In genomic region chr19:36973844-36974195, GRCh38 we compare ENCODE assay signal across 9 cellular contexts. TPM values are rescaled to one million over a fixed set of nuclear protein-coding genes. Genes with fewer than 3 reads are reported as not detected.
DNase-seq lines count a peak whose midpoint lies in the region; ATAC-seq, FAIRE-seq and TF ChIP-seq lines count a peak whose summit lies in the region.
"Had no signal": no experiment of that assay in that cellular context is flagged by ENCODE, and none has a peak within 500 bp of the region (broad histone marks: within the 10 kb centered on the region; RNA-seq: fewer than 3 reads in every experiment).

No MANE protein-coding gene starts in this region.

- no peaks in the 10 kb centered on the region for H4K20me1 ChIP-seq in BLaER1 treated with 17β-estradiol and CSF1 and Interleukin-3, amounts not matched to agents 10 nM and 100 nM
- no peaks in the 10 kb centered on the region for H4K20me1 ChIP-seq in Loucy (ENCODE audit: insufficient read depth, low read length, poor library complexity, severe bottlenecking)

- H3K4me2 ChIP-seq in BLaER1 treated with 17β-estradiol and CSF1 and Interleukin-3, amounts not matched to agents 10 nM and 100 nM, result peak overlapping the region; percentile 57 to 82 (median 70)
- peak overlapping the region; percentile 72 for H3K4me2 ChIP-seq in Loucy (ENCODE audit: low read depth, low read length, poor library complexity, severe bottlenecking)

- H3K4me1 Mint-ChIP-seq in endothelial cell (ENCODE audit: unreplicated experiment), result peaks cover 6% of the 10 kb centered on the region
- H3K4me1 Mint-ChIP-seq in Caco-2 (ENCODE audit: low read depth, unreplicated experiment), result no peaks in the 10 kb centered on the region

- intact Hi-C loops in pancreas (cut with DNase I) (no loop called here), Caco-2 (cut with micrococcal nuclease; ENCODE audit: unreplicated experiment) (no loop called here)

- H3K27me3 Mint-ChIP-seq in endothelial cell (ENCODE audit: unreplicated experiment) (peaks cover 8% of the 10 kb centered on the region), Caco-2 (ENCODE audit: insufficient read depth, unreplicated experiment) (no peaks in the 10 kb centered on the region)

- H3K9me2 ChIP-seq in Loucy (replicated peaks; ENCODE audit: low read depth, low read length), result no peaks in the 10 kb centered on the region

- H3K79me2 ChIP-seq in Loucy (ENCODE audit: insufficient read depth, low read length), result no peaks in the 10 kb centered on the region

- peaks cover 0 to 13% (median 0%) of the 10 kb centered on the region in 10 experiments; a peak in 7 of 20 replicates for H3K4me1 ChIP-seq in BLaER1 treated with 17β-estradiol and CSF1 and Interleukin-3, amounts not matched to agents 10 nM and 100 nM
- H3K4me1 ChIP-seq in Loucy (ENCODE audit: insufficient read depth, low read length, poor library complexity, severe bottlenecking) (no peaks in the 10 kb centered on the region), pancreas (peaks cover 0 to 6% (median 0%) of the 10 kb centered on the region in 3 donors), Caco-2 (no peaks in the 10 kb centered on the region)

- BruUV-seq in Caco-2 (replicated peaks; lab: Mats Ljungman, UMichigan), result no TSS peak

- TF ChIP-seq CTCF in Loucy (conservative IDR thresholded peaks at IDR 0.05; ENCODE audit: low read length), result no peak
- TF ChIP-seq CTCF in endothelial cell (IDR thresholded peaks at IDR 0.05; ENCODE audit: unreplicated experiment), result no peak
- no peak for TF ChIP-seq CTCF in pancreas (IDR thresholded peaks at IDR 0.05)
- TF ChIP-seq CTCF in Caco-2 (IDR thresholded peaks at IDR 0.05; ENCODE audit: insufficient read depth in 1 of 2, low read depth in 1 of 2, low read length in 1 of 2, severe bottlenecking in 1 of 2, unreplicated experiment in 1 of 2), result no peak

- H3K27ac Mint-ChIP-seq in endothelial cell (ENCODE audit: unreplicated experiment), result peak overlapping the region; percentile 61
- no peak overlapping the region for H3K27ac Mint-ChIP-seq in Caco-2 (ENCODE audit: unreplicated experiment)

- POLR2A ChIA-PET in Caco-2 (lab: Charles Lee), result no interaction called here

- H3K9me3 Mint-ChIP-seq in endothelial cell (ENCODE audit: unreplicated experiment) (peaks cover 11% of the 10 kb centered on the region), Caco-2 (ENCODE audit: unreplicated experiment) (peaks cover 26% of the 10 kb centered on the region)

- no peak for FAIRE-seq in pancreas (lab: Jason Lieb, UNC)

- peak overlapping the region in 10 of 11 experiments; percentile 35 to 72 (median 65); a peak in 14 of 22 replicates for H3K9ac ChIP-seq in BLaER1 treated with 17β-estradiol and CSF1 and Interleukin-3, amounts not matched to agents 10 nM and 100 nM
- H3K9ac ChIP-seq in Loucy (ENCODE audit: low read depth, low read length, poor library complexity, severe bottlenecking), result peak overlapping the region; percentile 59

- H3K4me3 Mint-ChIP-seq in endothelial cell (ENCODE audit: unreplicated experiment), result peak overlapping the region; percentile 95
- H3K4me3 Mint-ChIP-seq in Caco-2 (ENCODE audit: unreplicated experiment), result no peak overlapping the region

- peaks cover 35% of the 10 kb centered on the region for H3K36me3 Mint-ChIP-seq in endothelial cell (ENCODE audit: low read depth, unreplicated experiment)
- no peaks in the 10 kb centered on the region for H3K36me3 Mint-ChIP-seq in Caco-2 (ENCODE audit: insufficient read depth, unreplicated experiment)

- H3K4me3 ChIP-seq in BLaER1 treated with 17β-estradiol and CSF1 and Interleukin-3, amounts not matched to agents 10 nM and 100 nM, result peak overlapping the region; percentile 48 to 74 (median 64)
- peak overlapping the region; percentile 79 for H3K4me3 ChIP-seq in Loucy (ENCODE audit: low read length, poor library complexity, severe bottlenecking)
- peak overlapping the region; percentile 42 to 81 (median 64) for H3K4me3 ChIP-seq in pancreas
- no peak overlapping the region for H3K4me3 ChIP-seq in Caco-2 (ENCODE audit: low read depth, low read length)
- H3K4me3 ChIP-seq: SK-N-MC had no signal

- peak overlapping the region; percentile 99 for H2AFZ ChIP-seq in Loucy (ENCODE audit: low read length)

- H3K9me3 ChIP-seq in BLaER1 treated with 17β-estradiol and CSF1 and Interleukin-3, amounts not matched to agents 10 nM and 100 nM (replicated peaks in 1 of 11), result peaks cover 16 to 76% (median 34%) of the 10 kb centered on the region in 11 experiments
- H3K9me3 ChIP-seq in Loucy (ENCODE audit: insufficient read depth, low read depth, low read length), result no peaks in the 10 kb centered on the region
- no peaks in the 10 kb centered on the region for H3K9me3 ChIP-seq in pancreas
- H3K9me3 ChIP-seq in Caco-2, result peaks cover 19% of the 10 kb centered on the region

- peaks cover 0 to 30% (median 0%) of the 10 kb centered on the region in 11 experiments; a peak in 5 of 22 replicates for H3K36me3 ChIP-seq in BLaER1 treated with 17β-estradiol and CSF1 and Interleukin-3, amounts not matched to agents 10 nM and 100 nM
- H3K36me3 ChIP-seq in Loucy (ENCODE audit: insufficient read depth, low read length) (no peaks in the 10 kb centered on the region), pancreas (no peaks in the 10 kb centered on the region), Caco-2 (ENCODE audit: control insufficient read depth, insufficient read depth, low read length) (no peaks in the 10 kb centered on the region)

- H3K27me3 ChIP-seq in BLaER1 treated with 17β-estradiol and CSF1 and Interleukin-3, amounts not matched to agents 10 nM and 100 nM, result no peaks in the 10 kb centered on the region
- H3K27me3 ChIP-seq in Loucy (ENCODE audit: insufficient read depth, low read length, poor library complexity, severe bottlenecking) (no peaks in the 10 kb centered on the region), pancreas (no peaks in the 10 kb centered on the region), Caco-2 (replicated peaks; ENCODE audit: control insufficient read depth, insufficient read depth, low read length) (no peaks in the 10 kb centered on the region)

- DNase-seq in endothelial cell (ENCODE audit: low spot score), result no peak
- DNase-seq in pancreas, result no peak
- no peak for DNase-seq in Caco-2
- no peak for DNase-seq in foreskin melanocyte

- no peak overlapping the region for H3K27ac ChIP-seq in BLaER1 treated with 17β-estradiol and CSF1 and Interleukin-3, amounts not matched to agents 10 nM and 100 nM
- H3K27ac ChIP-seq in pancreas, result peak overlapping the region; percentile 47 to 81 (median 62)
- H3K27ac ChIP-seq: SK-N-MC had no signal

- CTCF ChIA-PET in Caco-2 (lab: Charles Lee), result no interaction called here

- ATAC-seq in pancreas (peak in 2 of 4 donors; percentile 1 to 4), HG02642 (IDR thresholded peaks at IDR 0.05; ENCODE audit: poor library complexity, unreplicated experiment) (no peak), esophagus mucosa (no peak)

- WGBS in pancreas, 2 donors, result 23 to 35% methylated on average over 6 of the region's 6 CpGs

- H3F3A ChIP-seq in Loucy (ENCODE audit: low read depth), result no peaks in the 10 kb centered on the region

RNA-seq across cellular contexts. Expression of gene ZNF568, which starts 57.7 kb away (rescaled TPM):
- total RNA-seq in endothelial cell (ENCODE audit: unreplicated experiment) (7.1 TPM), pancreas (1 to 10 TPM; 3.1 to 7.3 (median 5.0) TPM), Caco-2 (2022) (not detected in 2 replicates), esophagus mucosa (3.5 TPM)
- 1 to 10 TPM; 3.6 to 4.6 TPM for polyA plus RNA-seq in pancreas

RNA-seq across cellular contexts. Expression of gene ZNF829, which starts 57.7 kb away (rescaled TPM):
- total RNA-seq in endothelial cell (ENCODE audit: unreplicated experiment) (2.8 TPM), pancreas (1 to 10 TPM in 4 of 6 donors, under 1 TPM in 2; 0.65 to 1.8 (median 1.2) TPM), Caco-2 (2022) (not detected in 2 replicates), esophagus mucosa (1.5 TPM)
- under 1 TPM; 0.53 to 0.89 TPM for polyA plus RNA-seq in pancreas

Comparison
In these comparisons a context has a peak if more than half of its experiments do, and no peak if none do; other contexts are left out.
1. H3K27ac ChIP-seq: peak in pancreas (4 of 4); none in BLaER1 treated with 17β-estradiol and CSF1 and Interleukin-3, amounts not matched to agents 10 nM and 100 nM (0 of 11).